Comparison of ENCODE assay signal across 10 cellular contexts in genomic region chr14:47442206-47442605, GRCh38.
DNase-seq lines count a peak whose midpoint lies in the region; ATAC-seq and TF ChIP-seq lines count a peak whose summit lies in the region.
"Had no signal": no experiment of that assay in that cellular context is flagged by ENCODE, and none has a peak within 500 bp of the region (broad histone marks: within the 10 kb centered on the region; RNA-seq: fewer than 3 reads in every experiment).

No MANE protein-coding gene starts in this region.

- no peaks in the 10 kb centered on the region for H3K79me2 ChIP-seq in SK-N-SH (ENCODE audit: insufficient read depth)

- peak; percentile 1 to 46 for DNase-seq in cardiac muscle cell (ENCODE audit: low read depth in 1 of 2, low spot score in 1 of 2)
- DNase-seq in right atrium auricular region (ENCODE audit: low spot score) = no peak
- DNase-seq in SK-N-SH = no peak
- DNase-seq in glomerular visceral epithelial cell (ENCODE audit: extremely low spot score) = peak; percentile 86
- DNase-seq in NCI-H1694 treated with DMSO at 0.1 percent for 48 hours (lab: John Stamatoyannopoulos, UW) = no peak
- no peak for DNase-seq in cortex of kidney (lab: John Stamatoyannopoulos, UW)
- DNase-seq: activated naive CD4-positive, alpha-beta T cell treated with anti-CD3 and anti-CD28 coated beads for 36 hours; gastrocnemius medialis had no signal

- H3K4me1 ChIP-seq in cardiac muscle cell (ENCODE audit: low read depth) (peaks cover 13% of the 10 kb centered on the region), right atrium auricular region (no peaks in the 10 kb centered on the region), SK-N-SH (ENCODE audit: control insufficient read depth in 1 of 2, insufficient read depth in 2 of 2, low read depth in 1 of 2, low read length in 1 of 2) (no peaks in the 10 kb centered on the region)
- H3K4me1 ChIP-seq: gastrocnemius medialis had no signal

- no peak for TF ChIP-seq RAD21 in SK-N-SH (IDR thresholded peaks at IDR 0.05; ENCODE audit: low read length)

- POLR2A ChIA-PET in SK-N-SH (lab: Yijun Ruan, JAX) = no interaction called here

- H3K4me3 ChIP-seq in cardiac muscle cell (no peak overlapping the region), right atrium auricular region (no peak overlapping the region), SK-N-SH (ENCODE audit: low read depth in 2 of 2, low read length in 1 of 2) (no peak overlapping the region)
- H3K4me3 ChIP-seq: gastrocnemius medialis had no signal

- CTCF ChIA-PET in SK-N-SH (lab: Yijun Ruan, JAX) = no interaction called here

- no peaks in the 10 kb centered on the region for H3K9me3 ChIP-seq in cardiac muscle cell (ENCODE audit: low read depth)
- H3K9me3 ChIP-seq in right atrium auricular region = no peaks in the 10 kb centered on the region
- no peaks in the 10 kb centered on the region for H3K9me3 ChIP-seq in SK-N-SH
- H3K9me3 ChIP-seq: gastrocnemius medialis had no signal

- no peaks in the 10 kb centered on the region for H3K27me3 ChIP-seq in cardiac muscle cell
- no peaks in the 10 kb centered on the region for H3K27me3 ChIP-seq in right atrium auricular region
- H3K27me3 ChIP-seq in SK-N-SH (ENCODE audit: insufficient read depth) = no peaks in the 10 kb centered on the region
- H3K27me3 ChIP-seq: gastrocnemius medialis had no signal

- H3K27ac ChIP-seq in cardiac muscle cell (no peak overlapping the region), right atrium auricular region (no peak overlapping the region), SK-N-SH (ENCODE audit: low read depth in 2 of 2, low read length in 1 of 2) (no peak overlapping the region)
- H3K27ac ChIP-seq: gastrocnemius medialis had no signal

- peak overlapping the region; percentile 24; the same call in 1 of the 2 replicates for H3K4me2 ChIP-seq in SK-N-SH

- no peak for TF ChIP-seq EP300 in SK-N-SH (IDR thresholded peaks at IDR 0.05; ENCODE audit: borderline replicate concordance in 1 of 2, low read depth in 1 of 2, low read length in 1 of 2)

- ATAC-seq in GM21360 (IDR thresholded peaks at IDR 0.05; ENCODE audit: unreplicated experiment) (no peak), HG03439 (IDR thresholded peaks at IDR 0.05; ENCODE audit: unreplicated experiment) (no peak)
- ATAC-seq: gastrocnemius medialis had no signal

- H3K36me3 ChIP-seq in cardiac muscle cell = no peaks in the 10 kb centered on the region
- no peaks in the 10 kb centered on the region for H3K36me3 ChIP-seq in right atrium auricular region
- no peaks in the 10 kb centered on the region for H3K36me3 ChIP-seq in SK-N-SH (replicated peaks in 1 of 2; ENCODE audit: control insufficient read depth in 1 of 2, insufficient read depth in 2 of 2, low read length in 1 of 2)
- H3K36me3 ChIP-seq: gastrocnemius medialis had no signal

- H3K9me2 ChIP-seq in SK-N-SH = no peaks in the 10 kb centered on the region

- H3K9ac ChIP-seq in SK-N-SH = no peak overlapping the region

- H3F3A ChIP-seq in SK-N-SH (replicated peaks; ENCODE audit: insufficient read depth) = no peaks in the 10 kb centered on the region

- no peaks in the 10 kb centered on the region for H4K20me1 ChIP-seq in SK-N-SH (ENCODE audit: insufficient read depth)

- H2AFZ ChIP-seq in SK-N-SH (ENCODE audit: low read depth) = no peak overlapping the region

- no peak for TF ChIP-seq CTCF in cardiac muscle cell (IDR thresholded peaks at IDR 0.05; ENCODE audit: low read depth, low read length)
- no peak for TF ChIP-seq CTCF in right atrium auricular region (IDR thresholded peaks at IDR 0.05)
- TF ChIP-seq CTCF in SK-N-SH (IDR thresholded peaks at IDR 0.05) = peak; percentile 42

TF ChIP-seq in SK-N-SH, 30 proteins besides CTCF, POLR2A, EP300 and RAD21:
- TF ChIP-seq JUND (IDR thresholded peaks at IDR 0.05) (no peak), MEF2A (IDR thresholded peaks at IDR 0.05; ENCODE audit: borderline replicate concordance, low read depth) (no peak), EZH2phosphoT487 (IDR thresholded peaks at IDR 0.05; ENCODE audit: borderline replicate concordance, low read depth) (no peak), TCF12 (IDR thresholded peaks at IDR 0.05) (no peak), USF1 (IDR thresholded peaks at IDR 0.05; ENCODE audit: borderline replicate concordance, low read depth) (no peak), SMC3 (IDR thresholded peaks at IDR 0.05; ENCODE audit: low read depth, low read length) (no peak), FOXJ3 (CRISPR knock-in tag; IDR thresholded peaks at IDR 0.05) (no peak), ZBTB33 (IDR thresholded peaks at IDR 0.05; ENCODE audit: borderline replicate concordance, low read depth) (no peak), MXI1 (IDR thresholded peaks at IDR 0.05; ENCODE audit: low read depth, low read length) (no peak), YY1 (IDR thresholded peaks at IDR 0.05; ENCODE audit: low read depth) (no peak), CHD2 (IDR thresholded peaks at IDR 0.05; ENCODE audit: low read length, partially characterized antibody) (no peak), RXRA (IDR thresholded peaks at IDR 0.05; ENCODE audit: borderline replicate concordance, low read depth) (no peak), FOSL2 (IDR thresholded peaks at IDR 0.05; ENCODE audit: borderline replicate concordance, low read depth) (no peak), REST (IDR thresholded peaks at IDR 0.05; ENCODE audit: low read depth, low read length) (no peak)

Comparison
In these comparisons a context has a peak if more than half of its experiments do, and no peak if none do; other contexts are left out.
1. DNase-seq: peak in cardiac muscle cell (2 of 2) and glomerular visceral epithelial cell (single experiment); none in right atrium auricular region (single experiment), SK-N-SH (single experiment), NCI-H1694 treated with DMSO at 0.1 percent for 48 hours (single experiment) and cortex of kidney (single experiment).